In the genomic region with DNA sequence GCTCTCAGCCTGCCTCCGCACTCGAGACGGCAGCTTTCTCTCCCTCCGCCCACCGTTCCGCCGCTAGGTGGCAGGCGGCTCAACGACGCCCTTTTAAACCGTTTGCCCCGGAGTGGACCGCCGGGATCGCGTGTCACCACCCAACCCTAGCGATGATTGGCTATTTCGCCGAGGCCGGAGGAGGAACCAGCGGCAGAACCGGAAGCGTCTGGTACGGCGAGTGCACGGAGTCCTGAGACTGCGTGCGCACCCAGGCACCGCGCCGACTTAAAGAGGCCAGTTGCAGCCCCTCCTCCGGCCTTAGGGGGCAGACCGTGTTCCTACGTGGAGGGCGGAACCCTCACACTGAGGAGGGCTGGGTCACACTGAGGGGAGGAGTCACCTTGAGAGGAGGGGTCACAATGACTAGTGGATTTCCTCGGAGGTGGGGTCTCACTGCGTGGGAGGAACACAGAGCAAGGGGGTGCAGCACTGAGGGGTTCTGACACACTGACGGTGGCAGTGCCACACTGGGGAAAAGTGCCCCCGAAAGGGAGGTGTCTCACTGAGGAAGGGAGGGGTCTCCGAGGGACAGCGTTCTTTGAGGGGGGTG, we compare ENCODE assay signal across 7 cellular contexts.
A peak's percentile ranks its signal among the peaks of the same experiment; 100 is the strongest.
DNase-seq lines count a peak whose midpoint lies in the region; ATAC-seq and TF ChIP-seq lines count a peak whose summit lies in the region.

No MANE protein-coding gene starts in this region.

- peaks cover 19% of the 10 kb centered on the region for H3K36me3 ChIP-seq in rectal smooth muscle tissue (ENCODE audit: control insufficient read depth, insufficient read depth, low read length)

- in situ Hi-C loops in astrocyte of the cerebellum (cut with HindIII; ENCODE audit: low sequenced_read_pairs): loop anchor here (10.0 kb wide), 1 partner anchor 71 kb away; a partner anchor contains a TSS

- H3K4me3 ChIP-seq in astrocyte of the cerebellum (ENCODE audit: low read depth, low read length) (peak overlapping the region; percentile 64), rectal smooth muscle tissue (ENCODE audit: low read length) (peak overlapping the region; percentile 94)

- DNase-seq in NCI-H187 treated with DMSO at 0.1 percent for 48 hours (lab: John Stamatoyannopoulos, UW): peak; percentile 85
- DNase-seq in T-helper 22 cell (ENCODE audit: low read depth): peak; percentile 99
- DNase-seq in astrocyte of the cerebellum (ENCODE audit: low read depth): peak; percentile 99
- DNase-seq in hepatic stellate cell (ENCODE audit: low spot score): peak; percentile 100

- peak overlapping the region; percentile 79 for H3K9ac ChIP-seq in rectal smooth muscle tissue (ENCODE audit: low read length)

- no peaks in the 10 kb centered on the region for H3K27me3 ChIP-seq in rectal smooth muscle tissue (ENCODE audit: control insufficient read depth, insufficient read depth, low read length)

- peak; percentile 94 for TF ChIP-seq CTCF in astrocyte of the cerebellum (IDR thresholded peaks at IDR 0.05; ENCODE audit: low read depth, low read length, missing control alignments)

- ATAC-seq in GM18502 (IDR thresholded peaks at IDR 0.05; ENCODE audit: poor library complexity, unreplicated experiment): peak; percentile 85
- peak; percentile 86 for ATAC-seq in HG02970 (IDR thresholded peaks at IDR 0.05; ENCODE audit: low FRiP score, unreplicated experiment)

- peak overlapping the region; percentile 94 for H3K27ac ChIP-seq in rectal smooth muscle tissue (ENCODE audit: low read depth, low read length)

- peaks cover 15% of the 10 kb centered on the region for H3K4me1 ChIP-seq in rectal smooth muscle tissue (ENCODE audit: control insufficient read depth, insufficient read depth, low read length)

Comparison
In these comparisons a context has a peak if more than half of its experiments do, and no peak if none do; other contexts are left out.
1. Peak in every context shown above with its lines: DNase-seq, ATAC-seq, H3K4me3 ChIP-seq and H3K27ac ChIP-seq.